ENCODE assay signal across 8 cellular contexts in genomic region chr4:153573881-153574807, GRCh38.
DNase-seq lines count a peak whose midpoint lies in the region; ATAC-seq and TF ChIP-seq lines count a peak whose summit lies in the region.

No MANE protein-coding gene starts in this region.

- peak; percentile 54 for ATAC-seq in HG03097 (IDR thresholded peaks at IDR 0.05; ENCODE audit: low FRiP score, unreplicated experiment)

- DNase-seq in activated gamma-delta T cell treated with Interleukin-2 at 50 U/mL for 16 hours (peak; percentile 67), activated gamma-delta T cell (lab: John Stamatoyannopoulos, UW) (no peak), Peyer's patch (peak in 2 of 3 donors; percentile 65 to 85), glomerular visceral epithelial cell (ENCODE audit: extremely low spot score) (peak; percentile 65), retinal pigment epithelial cell (ENCODE audit: low read depth) (peak; percentile 62), cerebellum (ENCODE audit: low spot score) (no peak)
- peak; percentile 2 to 60 (median 14) for DNase-seq in activated naive CD4-positive, alpha-beta T cell (lab: John Stamatoyannopoulos, UW)

- no peaks in the 10 kb centered on the region for H3K36me3 ChIP-seq in Peyer's patch

- TF ChIP-seq CTCF in Peyer's patch (IDR thresholded peaks at IDR 0.05): peak in 5 of 6 experiments; percentile 55 to 74 (median 70)
- TF ChIP-seq CTCF in retinal pigment epithelial cell (conservative IDR thresholded peaks at IDR 0.05; ENCODE audit: low read depth, low read length): peak; percentile 73

- H3K4me3 ChIP-seq in Peyer's patch (no peak overlapping the region), retinal pigment epithelial cell (ENCODE audit: low read length) (no peak overlapping the region)

- no peaks in the 10 kb centered on the region for H3K9me3 ChIP-seq in Peyer's patch

- H3K27me3 ChIP-seq in Peyer's patch: no peaks in the 10 kb centered on the region

- peaks cover 0 to 9% (median 4%) of the 10 kb centered on the region in 4 donors for H3K4me1 ChIP-seq in Peyer's patch

- TF ChIP-seq POLR2A in Peyer's patch (IDR thresholded peaks at IDR 0.05): no peak

- no peak overlapping the region for H3K27ac ChIP-seq in Peyer's patch

Comparison
In these comparisons a context has a peak if more than half of its experiments do, and no peak if none do; other contexts are left out.
1. DNase-seq: peak in activated gamma-delta T cell treated with Interleukin-2 at 50 U/mL for 16 hours (single experiment), Peyer's patch (2 of 3), activated naive CD4-positive, alpha-beta T cell (4 of 4), glomerular visceral epithelial cell (single experiment) and retinal pigment epithelial cell (single experiment); none in activated gamma-delta T cell (single experiment) and cerebellum (single experiment).